Comparison of ENCODE assay signal across 27 cellular contexts in genomic region chr4:124694306-124694705, GRCh38.
"Had no signal": no experiment of that assay in that cellular context is flagged by ENCODE, and none has a peak within 500 bp of the region (broad histone marks: within the 10 kb centered on the region; RNA-seq: fewer than 3 reads in every experiment).

No MANE protein-coding gene starts in this region.

- H3K9me3 Mint-ChIP-seq: activated CD4-positive, alpha-beta memory T cell treated with anti-CD3 and anti-CD28 coated beads, Interleukin-2, amount 10 ng/mL, durations not matched to agents 7 days and 5 days; activated T-cell treated with anti-CD3 and anti-CD28 coated beads, Interleukin-2, amount 50 U/mL, for 24 hours had no signal

- H3K4me1 Mint-ChIP-seq: activated CD4-positive, alpha-beta memory T cell treated with anti-CD3 and anti-CD28 coated beads, Interleukin-2, amount 10 ng/mL, durations not matched to agents 7 days and 5 days; activated CD4-positive, alpha-beta T cell treated with anti-CD3 and anti-CD28 coated beads, Interleukin-2, amount 10 ng/mL, durations not matched to agents 7 days and 5 days; activated naive CD4-positive, alpha-beta T cell treated with anti-CD3 and anti-CD28 coated beads, Interleukin-2, amount 10 ng/mL, durations not matched to agents 7 days and 5 days; activated naive CD8-positive, alpha-beta T cell treated with anti-CD3 and anti-CD28 coated beads, Interleukin-2, amount 10 ng/mL, durations not matched to agents 7 days and 5 days; naive B cell; T-helper 17 cell had no signal

- ATAC-seq: foreskin keratinocyte, heart right ventricle, left lung, lower lobe of right lung, pancreas, right cardiac atrium, T-helper 17 cell had no signal

- H3K9me3 ChIP-seq: esophagus muscularis mucosa, lower lobe of right lung, pancreas had no signal

- H3K4me3 ChIP-seq: ascending aorta, cardiac muscle cell, esophagus muscularis mucosa, heart right ventricle, left lung, lower lobe of right lung, pancreas, spleen, tibial nerve had no signal

- H3K27me3 Mint-ChIP-seq: activated CD4-positive, alpha-beta memory T cell treated with anti-CD3 and anti-CD28 coated beads, Interleukin-2, amount 10 ng/mL, durations not matched to agents 7 days and 5 days; activated CD4-positive, alpha-beta T cell treated with anti-CD3 and anti-CD28 coated beads, Interleukin-2, amount 10 ng/mL, durations not matched to agents 7 days and 5 days; activated naive CD4-positive, alpha-beta T cell treated with anti-CD3 and anti-CD28 coated beads, Interleukin-2, amount 10 ng/mL, durations not matched to agents 7 days and 5 days; activated naive CD8-positive, alpha-beta T cell treated with anti-CD3 and anti-CD28 coated beads, Interleukin-2, amount 10 ng/mL, durations not matched to agents 7 days and 5 days; activated T-cell treated with anti-CD3 and anti-CD28 coated beads, Interleukin-2, amount 50 U/mL, for 24 hours; naive B cell; T-helper 17 cell had no signal

- H3K4me1 ChIP-seq: ascending aorta, left lung, lower lobe of right lung, pancreas, spleen, tibial nerve had no signal

- H3K27ac ChIP-seq: ascending aorta, cardiac muscle cell, esophagus muscularis mucosa, foreskin keratinocyte, heart right ventricle, left lung, lower lobe of right lung, pancreas, spleen, tibial nerve had no signal

- H3K36me3 Mint-ChIP-seq: activated naive CD4-positive, alpha-beta T cell treated with anti-CD3 and anti-CD28 coated beads, Interleukin-2, amount 10 ng/mL, durations not matched to agents 7 days and 5 days; activated naive CD8-positive, alpha-beta T cell treated with anti-CD3 and anti-CD28 coated beads, Interleukin-2, amount 10 ng/mL, durations not matched to agents 7 days and 5 days; naive B cell had no signal

- DNase-seq: activated CD4-positive, alpha-beta memory T cell treated with anti-CD3 and anti-CD28 coated beads, Interleukin-2, amount 10 ng/mL, durations not matched to agents 7 days and 5 days; activated CD4-positive, alpha-beta T cell treated with anti-CD3 and anti-CD28 coated beads for 1 hour; activated CD4-positive, alpha-beta T cell treated with anti-CD3 and anti-CD28 coated beads, Interleukin-2, amount 10 ng/mL, durations not matched to agents 7 days and 5 days; activated CD8-positive, alpha-beta memory T cell treated with anti-CD3 and anti-CD28 coated beads, Interleukin-2, amount 50 U/mL, for 48 hours; activated gamma-delta T cell; activated naive CD4-positive, alpha-beta T cell treated with anti-CD3 and anti-CD28 coated beads, Interleukin-2, amount 10 ng/mL, durations not matched to agents 7 days and 5 days; activated naive CD8-positive, alpha-beta T cell treated with anti-CD3 and anti-CD28 coated beads, Interleukin-2, amount 10 ng/mL, durations not matched to agents 7 days and 5 days; activated T-cell treated with anti-CD3 and anti-CD28 coated beads, Interleukin-2, amount 50 U/mL, for 24 hours; cortex of kidney; endodermal cell; foreskin keratinocyte; heart right ventricle; left lung; lower lobe of right lung; naive B cell; pancreas; right cardiac atrium; spleen; stimulated activated CD4-positive, alpha-beta T cell treated with anti-CD3 and anti-CD28 coated beads, Interleukin-2, amount 100 ng/mL, for 48 hours; stimulated activated naive CD4-positive, alpha-beta T cell treated with Interleukin-2 at 50 U/mL for 16 hours; T-helper 17 cell; T1000 had no signal

- H3K36me3 ChIP-seq: ascending aorta, cardiac muscle cell, esophagus muscularis mucosa, left lung, lower lobe of right lung, pancreas, spleen had no signal

- H3K4me3 Mint-ChIP-seq: activated CD4-positive, alpha-beta memory T cell treated with anti-CD3 and anti-CD28 coated beads, Interleukin-2, amount 10 ng/mL, durations not matched to agents 7 days and 5 days; activated CD4-positive, alpha-beta T cell treated with anti-CD3 and anti-CD28 coated beads, Interleukin-2, amount 10 ng/mL, durations not matched to agents 7 days and 5 days; activated naive CD4-positive, alpha-beta T cell treated with anti-CD3 and anti-CD28 coated beads, Interleukin-2, amount 10 ng/mL, durations not matched to agents 7 days and 5 days; activated naive CD8-positive, alpha-beta T cell treated with anti-CD3 and anti-CD28 coated beads, Interleukin-2, amount 10 ng/mL, durations not matched to agents 7 days and 5 days; activated T-cell treated with anti-CD3 and anti-CD28 coated beads, Interleukin-2, amount 50 U/mL, for 24 hours; brain; endodermal cell; T-helper 17 cell had no signal

- H3K27me3 ChIP-seq: ascending aorta, cardiac muscle cell, esophagus muscularis mucosa, foreskin keratinocyte, heart right ventricle, left lung, pancreas, spleen, tibial nerve had no signal

- H3K27ac Mint-ChIP-seq: activated CD4-positive, alpha-beta memory T cell treated with anti-CD3 and anti-CD28 coated beads, Interleukin-2, amount 10 ng/mL, durations not matched to agents 7 days and 5 days; activated CD4-positive, alpha-beta T cell treated with anti-CD3 and anti-CD28 coated beads, Interleukin-2, amount 10 ng/mL, durations not matched to agents 7 days and 5 days; activated naive CD4-positive, alpha-beta T cell treated with anti-CD3 and anti-CD28 coated beads, Interleukin-2, amount 10 ng/mL, durations not matched to agents 7 days and 5 days; activated naive CD8-positive, alpha-beta T cell treated with anti-CD3 and anti-CD28 coated beads, Interleukin-2, amount 10 ng/mL, durations not matched to agents 7 days and 5 days; activated T-cell treated with anti-CD3 and anti-CD28 coated beads, Interleukin-2, amount 50 U/mL, for 24 hours; endodermal cell; naive B cell; T-helper 17 cell had no signal
